8 cellular contexts compared by ENCODE assay signal in the genomic region with DNA sequence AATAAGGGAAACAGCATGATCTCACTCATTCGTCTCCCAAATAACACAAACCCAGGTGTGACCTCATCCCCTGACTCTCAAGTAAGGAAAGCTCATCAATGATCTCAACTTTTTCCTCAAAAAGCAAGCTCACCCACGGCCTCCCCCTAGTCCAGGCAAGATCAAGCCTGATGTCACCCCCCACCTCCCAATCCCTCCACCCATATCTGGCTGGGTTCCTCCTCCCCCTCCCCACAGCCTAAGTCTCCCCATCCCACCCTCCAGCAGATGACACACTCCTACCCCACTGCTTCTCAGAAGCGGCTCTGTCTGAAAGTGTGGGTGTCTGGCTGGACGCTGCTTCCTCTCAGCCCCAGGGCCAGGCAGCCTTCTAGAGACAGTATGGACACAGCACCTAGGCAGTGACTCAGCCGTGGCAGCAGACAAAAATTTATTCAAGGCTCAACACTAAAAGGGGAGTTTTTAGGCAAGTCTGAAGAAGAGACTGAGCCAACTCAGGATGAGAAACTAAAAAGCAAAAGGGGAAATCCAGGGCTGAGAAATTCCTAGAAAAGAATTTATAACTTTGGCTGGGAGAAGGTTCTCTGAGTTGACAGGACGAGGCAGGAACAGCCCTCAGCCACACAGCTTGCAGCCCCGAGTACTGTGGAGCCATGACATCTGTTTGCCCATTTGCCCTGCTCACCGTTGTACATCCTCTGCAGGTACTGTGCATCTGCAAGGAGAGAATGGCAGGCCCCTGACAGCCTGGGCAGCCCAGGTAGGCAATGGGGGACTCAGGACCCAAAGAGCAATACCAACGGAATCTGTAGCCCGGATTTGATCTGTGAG.
DNase-seq lines count a peak whose midpoint lies in the region; ATAC-seq and TF ChIP-seq lines count a peak whose summit lies in the region.

No MANE protein-coding gene starts in this region.

- H3K4me3 ChIP-seq in GM12865 (ENCODE audit: low read depth, low read length) (no peak overlapping the region), adrenal gland (no peak overlapping the region), trophoblast cell (ENCODE audit: low read depth, low read length) (no peak overlapping the region), body of pancreas (no peak overlapping the region)

- no peak overlapping the region for H2BK120ac ChIP-seq in trophoblast cell (ENCODE audit: insufficient read depth, low read length, poor library complexity)

- H3K9ac ChIP-seq in trophoblast cell (ENCODE audit: low read length), result no peak overlapping the region

- no peak overlapping the region for H2AFZ ChIP-seq in trophoblast cell (ENCODE audit: insufficient read depth, low read length, poor library complexity)

- peaks cover 4% of the 10 kb centered on the region for H3K79me1 ChIP-seq in trophoblast cell (ENCODE audit: low read length)

- no peak overlapping the region for H4K8ac ChIP-seq in trophoblast cell (ENCODE audit: low read depth, low read length)

- H3K14ac ChIP-seq in trophoblast cell (ENCODE audit: low read length), result no peak overlapping the region

- no peak overlapping the region for H4K91ac ChIP-seq in trophoblast cell (ENCODE audit: low read depth, low read length)

- 51 to 68% (median 62%) methylated on average over 10 of the region's 10 CpGs for WGBS in adrenal gland, 4 donors
- WGBS in trophoblast cell (ENCODE audit: extremely low coverage, insufficient coverage, insufficient read length), result no CpG with 5 or more reads among the region's 10 CpGs
- 64 to 71% methylated on average over 10 of the region's 10 CpGs for WGBS in body of pancreas, 2 donors

- H2BK12ac ChIP-seq in trophoblast cell (ENCODE audit: low read length), result no peak overlapping the region

- DNase-seq in GM12865 (ENCODE audit: low read depth), result peak; percentile 41
- peak; percentile 51 for DNase-seq in HT1080 (ENCODE audit: low read depth)
- peak in 5 of 7 donors; percentile 33 to 54 (median 50) for DNase-seq in adrenal gland
- DNase-seq in trophoblast cell, result peak; percentile 38 to 50
- no peak for DNase-seq in NCI-H187 (lab: John Stamatoyannopoulos, UW)
- no peak for DNase-seq in body of pancreas
- no peak for DNase-seq in retina
- no peak for DNase-seq in iPS-NIHi7 (ENCODE audit: extremely low spot score)

- no peak overlapping the region for H3K4ac ChIP-seq in trophoblast cell (ENCODE audit: low read depth, low read length)

- H2AK5ac ChIP-seq in trophoblast cell (ENCODE audit: low read length), result no peak overlapping the region

- H4K12ac ChIP-seq in trophoblast cell (ENCODE audit: low read depth, low read length), result no peak overlapping the region

- H3K4me2 ChIP-seq in trophoblast cell (ENCODE audit: low read length), result no peak overlapping the region

- H3K4me1 ChIP-seq in adrenal gland (replicated peaks in 1 of 2) (peaks cover 4% of the 10 kb centered on the region in 2 donors), trophoblast cell (ENCODE audit: control insufficient read depth in 1 of 2, insufficient read depth in 2 of 2, low read length in 2 of 2) (peaks cover 5 to 11% of the 10 kb centered on the region in 2 experiments), body of pancreas (no peaks in the 10 kb centered on the region)

- TF ChIP-seq POLR2A in adrenal gland (IDR thresholded peaks at IDR 0.05), result no peak
- no peak for TF ChIP-seq POLR2A in body of pancreas (IDR thresholded peaks at IDR 0.05)

- intact Hi-C loops in adrenal gland (cut with DNase I), result no loop called here
- intact Hi-C loops in body of pancreas (cut with DNase I), result no loop called here

- no peak overlapping the region for H2BK5ac ChIP-seq in trophoblast cell (ENCODE audit: low read depth, low read length, poor library complexity)

- no peaks in the 10 kb centered on the region for H3K27me3 ChIP-seq in adrenal gland
- H3K27me3 ChIP-seq in trophoblast cell (ENCODE audit: insufficient read depth, low read length), result no peaks in the 10 kb centered on the region
- no peaks in the 10 kb centered on the region for H3K27me3 ChIP-seq in body of pancreas

- no peak overlapping the region for H3K23ac ChIP-seq in trophoblast cell (ENCODE audit: low read length)

- H3K79me2 ChIP-seq in trophoblast cell (ENCODE audit: control insufficient read depth, insufficient read depth, low read length, poor library complexity), result peaks cover 2% of the 10 kb centered on the region

- H3K36me3 ChIP-seq in adrenal gland (replicated peaks in 1 of 2) (no peaks in the 10 kb centered on the region), trophoblast cell (ENCODE audit: control insufficient read depth in 1 of 2, insufficient read depth in 2 of 2, low read length in 2 of 2) (no peaks in the 10 kb centered on the region), body of pancreas (replicated peaks in 1 of 2; ENCODE audit: insufficient read depth in 1 of 2, low read depth in 2 of 2) (no peaks in the 10 kb centered on the region)

- H3K27ac ChIP-seq in adrenal gland (peak overlapping the region in 1 of 5 donors; percentile 7), trophoblast cell (ENCODE audit: low read depth, low read length) (peak overlapping the region; percentile 21), body of pancreas (no peak overlapping the region)

- H3K9me3 ChIP-seq in adrenal gland (replicated peaks in 1 of 3), result no peaks in the 10 kb centered on the region
- no peaks in the 10 kb centered on the region for H3K9me3 ChIP-seq in trophoblast cell (ENCODE audit: insufficient read depth, low read depth, low read length)
- H3K9me3 ChIP-seq in body of pancreas, result no peaks in the 10 kb centered on the region

- H3K18ac ChIP-seq in trophoblast cell (ENCODE audit: low read length), result no peak overlapping the region

- TF ChIP-seq CTCF in GM12865 (IDR thresholded peaks at IDR 0.05; ENCODE audit: insufficient read depth, low read depth, low read length, missing control alignments) (no peak), adrenal gland (IDR thresholded peaks at IDR 0.05) (no peak), body of pancreas (IDR thresholded peaks at IDR 0.05) (no peak)

- ATAC-seq in body of pancreas, result no peak

Comparison
In these comparisons a context has a peak if more than half of its experiments do, and no peak if none do; other contexts are left out.
1. DNase-seq: peak in GM12865 (single experiment), HT1080 (single experiment), adrenal gland (5 of 7) and trophoblast cell (2 of 2); none in NCI-H187 (0 of 2), body of pancreas (0 of 4), retina (single experiment) and iPS-NIHi7 (single experiment).